In genomic region chr10:114857922-114858629, GRCh38 we compare ENCODE assay signal across 29 cellular contexts. TPM values are rescaled to one million over a fixed set of nuclear protein-coding genes. Genes with fewer than 3 reads are reported as not detected.
DNase-seq lines count a peak whose midpoint lies in the region; ATAC-seq, FAIRE-seq and TF ChIP-seq lines count a peak whose summit lies in the region.
"Had no signal": no experiment of that assay in that cellular context is flagged by ENCODE, and none has a peak within 500 bp of the region (broad histone marks: within the 10 kb centered on the region; RNA-seq: fewer than 3 reads in every experiment).

No MANE protein-coding gene starts in this region.

- H3K27me3 Mint-ChIP-seq in stimulated activated naive CD8-positive, alpha-beta T cell treated with anti-CD3 and anti-CD28 coated beads, Interleukin-15, Interleukin-2, amounts not matched to agents 100 ng/mL and 50 ng/mL, for 24 hours, result no peaks in the 10 kb centered on the region

- no peak for TF ChIP-seq POLR2A in esophagus squamous epithelium (IDR thresholded peaks at IDR 0.05)

- peaks cover 16% of the 10 kb centered on the region for H3K4me1 Mint-ChIP-seq in stimulated activated naive CD8-positive, alpha-beta T cell treated with anti-CD3 and anti-CD28 coated beads, Interleukin-15, Interleukin-2, amounts not matched to agents 100 ng/mL and 50 ng/mL, for 24 hours (ENCODE audit: low read depth)

- DNase-seq in stimulated activated naive CD8-positive, alpha-beta T cell treated with anti-CD3 and anti-CD28 coated beads, Interleukin-15, Interleukin-2, amounts not matched to agents 100 U/mL and 50 U/mL, for 24 hours, result no peak
- no peak for DNase-seq in SJSA1 (ENCODE audit: low read depth in 1 of 2, low spot score in 2 of 2)
- DNase-seq in frontal cortex (ENCODE audit: low spot score in 2 of 2), result no peak
- no peak for DNase-seq in COLO668 (lab: John Stamatoyannopoulos, UW; ENCODE audit: unreplicated experiment)
- DNase-seq in NCI-H2029 treated with DMSO at 0.1 percent for 48 hours (lab: John Stamatoyannopoulos, UW), result no peak
- no peak for DNase-seq in aorta
- DNase-seq in esophagus squamous epithelium (lab: John Stamatoyannopoulos, UW), result no peak
- DNase-seq: activated CD4-positive, alpha-beta T cell treated with anti-CD3 and anti-CD28 coated beads, Interleukin-2, amount 50 U/mL, for 4 hours; activated naive CD4-positive, alpha-beta T cell treated with Interleukin-2 at 50 U/mL for 16 hours; activated T-cell treated with anti-CD3 and anti-CD28 coated beads for 4 hours; caudate nucleus; DMS79; dorsolateral prefrontal cortex; foreskin keratinocyte; immature natural killer cell; Kasumi-1; lower lobe of right lung; NCI-H1048; NCI-H2029; NCI-H345; stimulated activated CD4-positive, alpha-beta T cell treated with anti-CD3 and anti-CD28 coated beads, Interleukin-2, amount 100 ng/mL, for 48 hours; stimulated activated naive CD4-positive, alpha-beta T cell; thyroid gland had no signal

- H3K9me3 ChIP-seq in SJSA1 (replicated peaks) (no peaks in the 10 kb centered on the region), aorta (ENCODE audit: control insufficient read depth, low read length) (no peaks in the 10 kb centered on the region), esophagus squamous epithelium (no peaks in the 10 kb centered on the region)
- H3K9me3 ChIP-seq: lower lobe of right lung, thyroid gland had no signal

- intact Hi-C loops in aorta (cut with DNase I) (no loop called here), esophagus squamous epithelium (cut with DNase I) (no loop called here)

- ATAC-seq in stimulated activated naive CD8-positive, alpha-beta T cell treated with anti-CD3 and anti-CD28 coated beads, Interleukin-15, Interleukin-2, amounts not matched to agents 100 U/mL and 50 U/mL, for 24 hours, result no peak
- ATAC-seq in aorta (ENCODE audit: low FRiP score), result no peak
- ATAC-seq: foreskin keratinocyte, lower lobe of right lung, Panc1 had no signal

- peaks cover 62% of the 10 kb centered on the region for H3K36me3 Mint-ChIP-seq in stimulated activated naive CD8-positive, alpha-beta T cell treated with anti-CD3 and anti-CD28 coated beads, Interleukin-15, Interleukin-2, amounts not matched to agents 100 ng/mL and 50 ng/mL, for 24 hours (ENCODE audit: low read depth)

- peak; percentile 53 for FAIRE-seq in frontal cortex (lab: Jason Lieb, UNC)
- FAIRE-seq: GM12891 had no signal

- WGBS in aorta, 2 donors, result 49 to 54% methylated on average over 2 of the region's 2 CpGs
- 55 to 61% methylated on average over 2 of the region's 2 CpGs for WGBS in esophagus squamous epithelium, 2 donors

- H3K27ac ChIP-seq in SJSA1 (peak overlapping the region; percentile 98), aorta (ENCODE audit: low read depth in 1 of 2, low read length in 2 of 2) (no peak overlapping the region), esophagus squamous epithelium (no peak overlapping the region)
- H3K27ac ChIP-seq: foreskin keratinocyte, hepatocyte, lower lobe of right lung, thyroid gland had no signal

- no peaks in the 10 kb centered on the region for H3K9me3 Mint-ChIP-seq in stimulated activated naive CD8-positive, alpha-beta T cell treated with anti-CD3 and anti-CD28 coated beads, Interleukin-15, Interleukin-2, amounts not matched to agents 100 ng/mL and 50 ng/mL, for 24 hours
- H3K9me3 Mint-ChIP-seq: immature natural killer cell; T-helper 2 cell treated with Interferon-gamma antibody and Interleukin-4, amounts not matched to agents 5 μg/mL and 100 μg/mL, for 36 hours had no signal

- peak overlapping the region; percentile 55 for H3K27ac Mint-ChIP-seq in stimulated activated naive CD8-positive, alpha-beta T cell treated with anti-CD3 and anti-CD28 coated beads, Interleukin-15, Interleukin-2, amounts not matched to agents 100 ng/mL and 50 ng/mL, for 24 hours

- peaks cover 46% of the 10 kb centered on the region for H3K4me1 ChIP-seq in SJSA1 (replicated peaks)
- no peaks in the 10 kb centered on the region for H3K4me1 ChIP-seq in aorta (ENCODE audit: control insufficient read depth in 1 of 2, insufficient read depth in 2 of 2, low read length in 2 of 2)
- peaks cover 0 to 6% (median 0%) of the 10 kb centered on the region in 3 donors for H3K4me1 ChIP-seq in esophagus squamous epithelium
- H3K4me1 ChIP-seq: lower lobe of right lung, thyroid gland had no signal

- H3K27me3 ChIP-seq in SJSA1 (replicated peaks) (no peaks in the 10 kb centered on the region), aorta (ENCODE audit: control insufficient read depth in 1 of 2, insufficient read depth in 2 of 2, low read length in 1 of 2) (no peaks in the 10 kb centered on the region), esophagus squamous epithelium (no peaks in the 10 kb centered on the region)
- H3K27me3 ChIP-seq: dorsolateral prefrontal cortex, foreskin keratinocyte, hepatocyte, thyroid gland had no signal

- H3K4me3 ChIP-seq in SJSA1 (no peak overlapping the region), aorta (ENCODE audit: low read length in 2 of 2) (no peak overlapping the region), esophagus squamous epithelium (no peak overlapping the region)
- H3K4me3 ChIP-seq: hepatocyte, lower lobe of right lung, smooth muscle cell, thyroid gland had no signal

- H3K36me3 ChIP-seq in SJSA1 (peaks cover 60% of the 10 kb centered on the region), aorta (ENCODE audit: control insufficient read depth in 1 of 2, insufficient read depth in 2 of 2, low read length in 1 of 2) (peaks cover 0 to 6% of the 10 kb centered on the region in 2 donors), esophagus squamous epithelium (peaks cover 0 to 95% (median 19%) of the 10 kb centered on the region in 3 donors)

- no peak overlapping the region for H3K4me3 Mint-ChIP-seq in stimulated activated naive CD8-positive, alpha-beta T cell treated with anti-CD3 and anti-CD28 coated beads, Interleukin-15, Interleukin-2, amounts not matched to agents 100 ng/mL and 50 ng/mL, for 24 hours

- TF ChIP-seq CTCF in esophagus squamous epithelium (IDR thresholded peaks at IDR 0.05), result no peak

RNA-seq across cellular contexts. Expression of gene FHIP2A, which starts 36.5 kb away (rescaled TPM):
- 18.5 and 24.8 TPM in 2 replicates for total RNA-seq in SJSA1 (2014; rRNA removed; shearing (Covaris generic))
- total RNA-seq in frontal cortex, result 48.5 TPM
- 10 to 100 TPM; 33.1 to 48.4 TPM for total RNA-seq in aorta
- polyA plus RNA-seq in aorta, result 10 to 100 TPM in 1 of 2 donors, 1 to 10 TPM in 1; 4.8 to 15.2 TPM
- total RNA-seq in esophagus squamous epithelium, result 10 to 100 TPM in 1 of 4 donors, 1 to 10 TPM in 3; 4.8 to 16.2 (median 9.0) TPM
